24 cellular contexts compared by ENCODE assay signal in genomic region chr16:27220120-27220519, GRCh38.
"Had no signal": no experiment of that assay in that cellular context is flagged by ENCODE, and none has a peak within 500 bp of the region (broad histone marks: within the 10 kb centered on the region; RNA-seq: fewer than 3 reads in every experiment).

No MANE protein-coding gene starts in this region.

- H3K27me3 Mint-ChIP-seq: dendritic cell treated with granulocyte-macrophage colony-stimulating factor and Interleukin-4, amounts not matched to agents 40 ng/mL and 50 ng/mL, for 4 days; effector memory CD8-positive, alpha-beta T cell; naive B cell had no signal

- H3K27ac Mint-ChIP-seq: dendritic cell treated with granulocyte-macrophage colony-stimulating factor and Interleukin-4, amounts not matched to agents 40 ng/mL and 50 ng/mL, for 4 days; endodermal cell; mesothelial cell of epicardium; naive B cell had no signal

- H3K4me3 Mint-ChIP-seq: dendritic cell treated with granulocyte-macrophage colony-stimulating factor and Interleukin-4, amounts not matched to agents 40 ng/mL and 50 ng/mL, for 4 days; effector memory CD8-positive, alpha-beta T cell; endodermal cell; mesothelial cell of epicardium had no signal

- H3K36me3 ChIP-seq: gastrocnemius medialis had no signal

- H3K9me3 ChIP-seq: esophagus squamous epithelium, gastrocnemius medialis, heart right ventricle, left lung, lower lobe of right lung, mucosa of descending colon had no signal

- H3K4me1 Mint-ChIP-seq: mesothelial cell of epicardium had no signal

- H3K4me3 ChIP-seq: esophagus squamous epithelium, gastrocnemius medialis, heart right ventricle, left lung, lower lobe of right lung, mucosa of descending colon had no signal

- H3K27me3 ChIP-seq: esophagus squamous epithelium, gastrocnemius medialis, heart right ventricle, left lung had no signal

- DNase-seq: cortex of kidney; effector CD8-positive, alpha-beta T cell; effector memory CD8-positive, alpha-beta T cell; endodermal cell; erythroblast; esophagus squamous epithelium; foreskin fibroblast; foreskin melanocyte; gastrocnemius medialis; glutamatergic neuron; head of caudate nucleus; heart right ventricle; hippocampal formation; left cardiac atrium; left lung; left ventricle myocardium superior; mesenchymal stem cell; naive B cell had no signal

- H3K9me3 Mint-ChIP-seq: dendritic cell treated with granulocyte-macrophage colony-stimulating factor and Interleukin-4, amounts not matched to agents 40 ng/mL and 50 ng/mL, for 4 days; effector memory CD8-positive, alpha-beta T cell; endodermal cell; mesothelial cell of epicardium; naive B cell had no signal

- ATAC-seq: effector memory CD8-positive, alpha-beta T cell; esophagus mucosa; gastrocnemius medialis; heart right ventricle; left cardiac atrium; left lung; left ventricle myocardium superior; lower lobe of right lung; mucosa of descending colon had no signal

- H3K27ac ChIP-seq: epithelial cell of prostate, esophagus squamous epithelium, gastrocnemius medialis, heart right ventricle, left lung, lower lobe of right lung had no signal
